ENCODE assay signal across 8 cellular contexts in genomic region chr19:33621811-33622504, GRCh38. TPM values are rescaled to one million over a fixed set of nuclear protein-coding genes. Genes with fewer than 3 reads are reported as not detected.
DNase-seq lines count a peak whose midpoint lies in the region; ATAC-seq and TF ChIP-seq lines count a peak whose summit lies in the region.

Gene CHST8 (plus strand): TSS chr19:33621953. CDS start chr19:33689262, 67,309 bp downstream.

- POLR2A ChIA-PET in activated CD8-positive, alpha-beta T cell treated with anti-CD3 and anti-CD28 coated beads, Interleukin-2, amount 10 ng/mL, durations not matched to agents 7 days and 5 days (lab: Charles Lee): no interaction called here
- POLR2A ChIA-PET in naive thymus-derived CD4-positive, alpha-beta T cell (lab: Charles Lee): no interaction called here

- peak within 1 kb of the TSS; percentile 48 to 59 (median 52) for H3K4me3 ChIP-seq in esophagus muscularis mucosa
- H3K4me3 ChIP-seq in neuron (ENCODE audit: low read length): peak within 1 kb of the TSS; percentile 40
- H3K4me3 ChIP-seq in naive thymus-derived CD4-positive, alpha-beta T cell (ENCODE audit: low read length): no peak within 1 kb of the TSS

- H3K27ac Mint-ChIP-seq in activated CD8-positive, alpha-beta T cell treated with anti-CD3 and anti-CD28 coated beads, Interleukin-2, amount 10 ng/mL, durations not matched to agents 7 days and 5 days: no peak within 1 kb of the TSS
- H3K27ac Mint-ChIP-seq in naive thymus-derived CD4-positive, alpha-beta T cell: no peak within 1 kb of the TSS

- peak within 1 kb of the TSS; percentile 84 for H3K9ac ChIP-seq in ES-I3 (ENCODE audit: low read depth, low read length)

- no peak for TF ChIP-seq CTCF in esophagus muscularis mucosa (IDR thresholded peaks at IDR 0.05)

- H2AFZ ChIP-seq in neuron (ENCODE audit: low read depth, low read length): peak within 1 kb of the TSS; percentile 85

- H3K9me3 ChIP-seq in ES-I3 (ENCODE audit: control insufficient read depth, insufficient read depth, low read length): no peaks in the 10 kb centered on the region
- no peaks in the 10 kb centered on the region for H3K9me3 ChIP-seq in esophagus muscularis mucosa
- H3K9me3 ChIP-seq in neuron (ENCODE audit: low read length): no peaks in the 10 kb centered on the region
- H3K9me3 ChIP-seq in naive thymus-derived CD4-positive, alpha-beta T cell (ENCODE audit: control insufficient read depth in 2 of 3, low read length in 3 of 3): no peaks in the 10 kb centered on the region

- H3K27me3 Mint-ChIP-seq in activated CD8-positive, alpha-beta T cell treated with anti-CD3 and anti-CD28 coated beads, Interleukin-2, amount 10 ng/mL, durations not matched to agents 7 days and 5 days (ENCODE audit: low read depth): peaks cover 39% of the 10 kb centered on the region
- H3K27me3 Mint-ChIP-seq in naive thymus-derived CD4-positive, alpha-beta T cell: peaks cover 45 to 61% (median 51%) of the 10 kb centered on the region in 5 donors

- no peak for TF ChIP-seq POLR2A in esophagus muscularis mucosa (IDR thresholded peaks at IDR 0.05; ENCODE audit: low read depth)

- peaks cover 13% of the 10 kb centered on the region for H3K4me1 ChIP-seq in ES-I3 (ENCODE audit: insufficient read depth, low read length)
- H3K4me1 ChIP-seq in esophagus muscularis mucosa: peaks cover 13 to 26% (median 23%) of the 10 kb centered on the region in 4 donors
- H3K4me1 ChIP-seq in neuron (ENCODE audit: insufficient read depth, low read length): peaks cover 9% of the 10 kb centered on the region
- H3K4me1 ChIP-seq in naive thymus-derived CD4-positive, alpha-beta T cell (ENCODE audit: control insufficient read depth in 2 of 2, insufficient read depth in 2 of 2, low read length in 2 of 2): no peaks in the 10 kb centered on the region

- H3K36me3 ChIP-seq in ES-I3 (ENCODE audit: insufficient read depth, low read length) (no peaks in the 10 kb centered on the region), esophagus muscularis mucosa (no peaks in the 10 kb centered on the region), neuron (ENCODE audit: insufficient read depth, low read length) (no peaks in the 10 kb centered on the region)
- no peaks in the 10 kb centered on the region for H3K36me3 ChIP-seq in naive thymus-derived CD4-positive, alpha-beta T cell (ENCODE audit: control insufficient read depth in 2 of 3, insufficient read depth in 3 of 3, low read length in 3 of 3)

- no CpG with 5 or more reads among the region's 96 CpGs for WGBS in esophagus muscularis mucosa

- DNase-seq in NCI-H345 treated with DMSO at 0.1 percent for 48 hours (lab: John Stamatoyannopoulos, UW; ENCODE audit: unreplicated experiment) (peak; percentile 33), esophagus muscularis mucosa (ENCODE audit: extremely low spot score) (no peak)
- DNase-seq in activated CD8-positive, alpha-beta T cell treated with anti-CD3 and anti-CD28 coated beads, Interleukin-2, amount 10 ng/mL, durations not matched to agents 7 days and 5 days: no peak
- no peak for DNase-seq in naive thymus-derived CD4-positive, alpha-beta T cell

- no peak for TF ChIP-seq EP300 in esophagus muscularis mucosa (IDR thresholded peaks at IDR 0.05)

- intact Hi-C loops in esophagus muscularis mucosa (cut with DNase I): no loop called here
- intact Hi-C loops in naive thymus-derived CD4-positive, alpha-beta T cell (cut with micrococcal nuclease): no loop called here

- H3K4me3 Mint-ChIP-seq in activated CD8-positive, alpha-beta T cell treated with anti-CD3 and anti-CD28 coated beads, Interleukin-2, amount 10 ng/mL, durations not matched to agents 7 days and 5 days: no peak within 1 kb of the TSS
- peak within 1 kb of the TSS in 1 of 10 donors; percentile 54 for H3K4me3 Mint-ChIP-seq in naive thymus-derived CD4-positive, alpha-beta T cell

- H3K27ac ChIP-seq in esophagus muscularis mucosa (replicated peaks in 1 of 4): no peak within 1 kb of the TSS
- no peak within 1 kb of the TSS for H3K27ac ChIP-seq in naive thymus-derived CD4-positive, alpha-beta T cell (ENCODE audit: low read depth, low read length)

- ATAC-seq in activated CD8-positive, alpha-beta T cell treated with anti-CD3 and anti-CD28 coated beads, Interleukin-2, amount 10 ng/mL, durations not matched to agents 7 days and 5 days: no peak
- ATAC-seq in HG03432 (IDR thresholded peaks at IDR 0.05; ENCODE audit: unreplicated experiment): no peak
- no peak for ATAC-seq in naive thymus-derived CD4-positive, alpha-beta T cell
- no peak for ATAC-seq in GM19452 (IDR thresholded peaks at IDR 0.05; ENCODE audit: unreplicated experiment)

- H3K36me3 Mint-ChIP-seq in activated CD8-positive, alpha-beta T cell treated with anti-CD3 and anti-CD28 coated beads, Interleukin-2, amount 10 ng/mL, durations not matched to agents 7 days and 5 days (ENCODE audit: low read depth): no peaks in the 10 kb centered on the region
- H3K36me3 Mint-ChIP-seq in naive thymus-derived CD4-positive, alpha-beta T cell: no peaks in the 10 kb centered on the region

- H3K4me1 Mint-ChIP-seq in activated CD8-positive, alpha-beta T cell treated with anti-CD3 and anti-CD28 coated beads, Interleukin-2, amount 10 ng/mL, durations not matched to agents 7 days and 5 days (ENCODE audit: low read depth): no peaks in the 10 kb centered on the region
- peaks cover 0 to 3% (median 0%) of the 10 kb centered on the region in 7 donors for H3K4me1 Mint-ChIP-seq in naive thymus-derived CD4-positive, alpha-beta T cell

- peaks cover 0 to 94% (median 21%) of the 10 kb centered on the region in 4 donors for H3K27me3 ChIP-seq in esophagus muscularis mucosa
- peaks cover 70% of the 10 kb centered on the region for H3K27me3 ChIP-seq in neuron (ENCODE audit: insufficient read depth, low read length)
- no peaks in the 10 kb centered on the region for H3K27me3 ChIP-seq in naive thymus-derived CD4-positive, alpha-beta T cell (ENCODE audit: control insufficient read depth in 2 of 2, insufficient read depth in 2 of 2, low read length in 2 of 2)

- CTCF ChIA-PET in activated CD8-positive, alpha-beta T cell treated with anti-CD3 and anti-CD28 coated beads, Interleukin-2, amount 10 ng/mL, durations not matched to agents 7 days and 5 days (lab: Charles Lee): no interaction called here
- CTCF ChIA-PET in naive thymus-derived CD4-positive, alpha-beta T cell (lab: Charles Lee): no interaction called here

- no peaks in the 10 kb centered on the region for H3K9me3 Mint-ChIP-seq in activated CD8-positive, alpha-beta T cell treated with anti-CD3 and anti-CD28 coated beads, Interleukin-2, amount 10 ng/mL, durations not matched to agents 7 days and 5 days (ENCODE audit: insufficient read depth)
- H3K9me3 Mint-ChIP-seq in naive thymus-derived CD4-positive, alpha-beta T cell: peaks cover 0 to 4% (median 0%) of the 10 kb centered on the region in 11 donors

RNA-seq across cellular contexts. Expression of gene CHST8, which starts in this region (rescaled TPM):
- total RNA-seq in esophagus muscularis mucosa: under 1 TPM in 1 of 4 donors, not detected in 3; 0.66 TPM
- not detected for total RNA-seq in activated CD8-positive, alpha-beta T cell treated with anti-CD3 and anti-CD28 coated beads, Interleukin-2, amount 10 ng/mL, durations not matched to agents 7 days and 5 days
- not detected for total RNA-seq in naive thymus-derived CD4-positive, alpha-beta T cell
- not detected for polyA plus RNA-seq in naive thymus-derived CD4-positive, alpha-beta T cell
